ENCODE assay signal across 20 cellular contexts in genomic region chr5:54275361-54275760, GRCh38. TPM values are rescaled to one million over a fixed set of nuclear protein-coding genes. Genes with fewer than 3 reads are reported as not detected.
A peak's percentile ranks its signal among the peaks of the same experiment; 100 is the strongest.
DNase-seq lines count a peak whose midpoint lies in the region; ATAC-seq and TF ChIP-seq lines count a peak whose summit lies in the region.
"Had no signal": no experiment of that assay in that cellular context is flagged by ENCODE, and none has a peak within 500 bp of the region (broad histone marks: within the 10 kb centered on the region; RNA-seq: fewer than 3 reads in every experiment).

No MANE protein-coding gene starts in this region.

- WGBS in IMR-90 (ENCODE audit: extremely low coverage in 2 of 2, insufficient read length in 1 of 2), 2 experiments = no CpG with 5 or more reads among the region's 4 CpGs

- in situ Hi-C loops in Caki2 (cut with HindIII; ENCODE audit: low pct_unique_long_range_greater_than_20kb, low sequenced_read_pairs) = no loop called here
- in situ Hi-C loops in IMR-90 (cut with MboI; ENCODE audit: low sequenced_read_pairs) = no loop called here

- peaks cover 3% of the 10 kb centered on the region; the same call in 1 of the 2 replicates for H3K9me3 ChIP-seq in IMR-90 (ENCODE audit: control insufficient read depth, insufficient read depth, low read length)
- H3K9me3 ChIP-seq: A549, SK-N-SH had no signal

- no peak overlapping the region for H4K5ac ChIP-seq in IMR-90 (ENCODE audit: low read depth, low read length)

- no peaks in the 10 kb centered on the region for H3K4me1 ChIP-seq in IMR-90 (ENCODE audit: control insufficient read depth, insufficient read depth, low read length)
- H3K4me1 ChIP-seq: A549 had no signal

- H2BK20ac ChIP-seq in IMR-90 (ENCODE audit: low read depth, low read length) = no peak overlapping the region

- ATAC-seq in IMR-90 (ENCODE audit: low read depth) (peak; percentile 82), HG03097 (IDR thresholded peaks at IDR 0.05; ENCODE audit: low FRiP score, unreplicated experiment) (no peak)
- ATAC-seq: A549, K562 had no signal

- no peaks in the 10 kb centered on the region for H3K27me3 ChIP-seq in IMR-90 (ENCODE audit: control insufficient read depth, insufficient read depth, low read length)

- no TSS peak for BruUV-seq in IMR-90 (replicated peaks; lab: Mats Ljungman, UMichigan)

- TF ChIP-seq POLR2A in IMR-90 (IDR thresholded peaks at IDR 0.05; ENCODE audit: low read depth, low read length) = no peak

- no peak overlapping the region for H2AK5ac ChIP-seq in IMR-90 (ENCODE audit: low read depth, low read length)

- H3K36me3 ChIP-seq in IMR-90 (ENCODE audit: control insufficient read depth, insufficient read depth, low read length) = no peaks in the 10 kb centered on the region

- H3K14ac ChIP-seq in IMR-90 (replicated peaks; ENCODE audit: low read depth, low read length) = no peak overlapping the region

- H2AFZ ChIP-seq in IMR-90 (replicated peaks; ENCODE audit: low read length, poor library complexity) = no peak overlapping the region

- no peak overlapping the region for H4K8ac ChIP-seq in IMR-90 (ENCODE audit: low read depth in 2 of 2, low read length in 2 of 2)

- H3K56ac ChIP-seq in IMR-90 (ENCODE audit: extremely low read depth, insufficient read depth, low read length) = no peak overlapping the region

- H3K79me1 ChIP-seq in IMR-90 (ENCODE audit: low read depth in 1 of 2, low read length in 2 of 2) = peaks cover 0 to 10% of the 10 kb centered on the region in 2 experiments; a peak in 1 of 4 replicates

- H2AK9ac ChIP-seq in IMR-90 (replicated peaks; ENCODE audit: low read depth, low read length, poor library complexity) = no peak overlapping the region

- no peak overlapping the region for H3K23ac ChIP-seq in IMR-90 (ENCODE audit: low read depth, low read length)

- dilution Hi-C loops in IMR-90 (cut with HindIII; ENCODE audit: low sequenced_read_pairs, unreplicated experiment) = no loop called here

- no peak overlapping the region for H2BK5ac ChIP-seq in IMR-90 (ENCODE audit: low read depth, low read length, poor library complexity, severe bottlenecking)

- POLR2A ChIA-PET in IMR-90 (lab: Charles Lee; ENCODE audit: unreplicated experiment) = interaction anchor here (0.5 kb wide), 1 partner anchor 346 kb away, joined by 9 read pairs; no protein-coding TSS in a partner anchor

- H3K9ac ChIP-seq in IMR-90 (ENCODE audit: low read depth, low read length) = no peak overlapping the region
- H3K9ac ChIP-seq: SK-N-SH had no signal

- H3K18ac ChIP-seq in IMR-90 (ENCODE audit: low read depth, low read length) = no peak overlapping the region

- no peak overlapping the region for H3K4ac ChIP-seq in IMR-90 (ENCODE audit: low read depth, low read length)

- H3K9me1 ChIP-seq in IMR-90 (ENCODE audit: insufficient read depth, low read length) = peaks cover 4% of the 10 kb centered on the region; the same call in 1 of the 2 replicates

- no peaks in the 10 kb centered on the region for H4K20me1 ChIP-seq in IMR-90 (ENCODE audit: insufficient read depth, low read length)

- TF ChIP-seq RAD21 in IMR-90 (IDR thresholded peaks at IDR 0.05; ENCODE audit: low read length) = no peak

- no peak overlapping the region for H3K4me2 ChIP-seq in IMR-90 (ENCODE audit: low read depth, low read length)
- H3K4me2 ChIP-seq: A549, SK-N-SH had no signal

- no peak overlapping the region for H3K27ac ChIP-seq in IMR-90 (ENCODE audit: insufficient read depth, low read length)
- H3K27ac ChIP-seq: A549 had no signal

- DNase-seq in Caki2 (ENCODE audit: low read depth) (peak; percentile 41), IMR-90 (peak; percentile 65), fibroblast of peridontal ligament (ENCODE audit: extremely low read depth) (peak; percentile 36), smooth muscle cell of the brain vasculature (ENCODE audit: low read depth, low spot score) (peak; percentile 9), NCI-H345 (lab: John Stamatoyannopoulos, UW) (no peak), GOT3 (lab: John Stamatoyannopoulos, UW) (no peak)
- DNase-seq: C1 segment of cervical spinal cord; CD8-positive, alpha-beta memory T cell; DMS79; GF-D8; NCI-H1105 treated with DMSO at 0.1 percent for 48 hours; NCI-H1694; NCI-H510A treated with DMSO at 0.1 percent for 48 hours; NCI-H774; OCI-M1; SHP77; SK-N-SH had no signal

- H3K4me3 ChIP-seq in IMR-90 (ENCODE audit: insufficient read depth, low read depth, low read length) = no peak overlapping the region
- H3K4me3 ChIP-seq: A549, K562 had no signal

- TF ChIP-seq CTCF in IMR-90 (conservative IDR thresholded peaks at IDR 0.05; ENCODE audit: low read depth, low read length) = no peak

- H4K91ac ChIP-seq in IMR-90 (ENCODE audit: insufficient read depth, low read depth, low read length) = no peak overlapping the region

- intact Hi-C loops in IMR-90 (cut with micrococcal nuclease) = no loop called here

- no peak overlapping the region for H2BK120ac ChIP-seq in IMR-90 (ENCODE audit: low read depth, low read length)

- H2BK15ac ChIP-seq in IMR-90 (ENCODE audit: low read depth, low read length) = no peak overlapping the region

- CTCF ChIA-PET in IMR-90 (lab: Yijun Ruan, JAX) = interaction anchor here (0.7 to 1.4 kb wide), 2 partner anchors 214 to 710 kb away, joined by 3 to 4 read pairs; partner anchors contain the start of gene ESM1

TF ChIP-seq in IMR-90, 13 proteins besides CTCF, POLR2A, EP300 and RAD21:
- TF ChIP-seq BHLHE40 (IDR thresholded peaks at IDR 0.05; ENCODE audit: low read depth, low read length) (peak; percentile 52; the same call in 1 of the 2 replicates), ELK1 (IDR thresholded peaks at IDR 0.05; ENCODE audit: borderline replicate concordance, low read depth, low read length) (no peak), USF2 (IDR thresholded peaks at IDR 0.05; ENCODE audit: low read depth, low read length) (no peak)

RNA-seq across cellular contexts. Expression of gene ARL15, which starts 35.0 kb away (rescaled TPM):
- total RNA-seq in Caki2 (2014; rRNA removed; shearing (Covaris generic); ENCODE audit: low replicate concordance) = 3.9 and 6.7 TPM in 2 replicates
- total RNA-seq in IMR-90 (2012; rRNA removed) = 19.2 TPM in 2 replicates
- polyA plus RNA-seq in IMR-90 (2012; rRNA removed) = 6.6 and 7.3 TPM in 2 replicates
- 2.2 and 4.1 TPM in 2 replicates for polyA plus RNA-seq in IMR-90 (2012; cell fraction: cytosol; rRNA removed)
- polyA plus RNA-seq in IMR-90 (2012; cell fraction: nucleus; rRNA removed; ENCODE audit: low replicate concordance) = 1.4 and 5.5 TPM in 2 replicates

Comparison
In these comparisons a context has a peak if more than half of its experiments do, and no peak if none do; other contexts are left out.
1. DNase-seq: peak in Caki2 (single experiment), IMR-90 (single experiment), fibroblast of peridontal ligament (single experiment) and smooth muscle cell of the brain vasculature (single experiment); none in NCI-H345 (single experiment) and GOT3 (single experiment).